ENCODE assay signal across 1 cellular context in genomic region chr12:122206976-122207375, GRCh38.
TF ChIP-seq lines count a peak whose summit lies in the region.

No MANE protein-coding gene starts in this region.

TF ChIP-seq in GM23338, 12 proteins besides CTCF, POLR2A, EP300 and RAD21:
- TF ChIP-seq, protein P1, sequence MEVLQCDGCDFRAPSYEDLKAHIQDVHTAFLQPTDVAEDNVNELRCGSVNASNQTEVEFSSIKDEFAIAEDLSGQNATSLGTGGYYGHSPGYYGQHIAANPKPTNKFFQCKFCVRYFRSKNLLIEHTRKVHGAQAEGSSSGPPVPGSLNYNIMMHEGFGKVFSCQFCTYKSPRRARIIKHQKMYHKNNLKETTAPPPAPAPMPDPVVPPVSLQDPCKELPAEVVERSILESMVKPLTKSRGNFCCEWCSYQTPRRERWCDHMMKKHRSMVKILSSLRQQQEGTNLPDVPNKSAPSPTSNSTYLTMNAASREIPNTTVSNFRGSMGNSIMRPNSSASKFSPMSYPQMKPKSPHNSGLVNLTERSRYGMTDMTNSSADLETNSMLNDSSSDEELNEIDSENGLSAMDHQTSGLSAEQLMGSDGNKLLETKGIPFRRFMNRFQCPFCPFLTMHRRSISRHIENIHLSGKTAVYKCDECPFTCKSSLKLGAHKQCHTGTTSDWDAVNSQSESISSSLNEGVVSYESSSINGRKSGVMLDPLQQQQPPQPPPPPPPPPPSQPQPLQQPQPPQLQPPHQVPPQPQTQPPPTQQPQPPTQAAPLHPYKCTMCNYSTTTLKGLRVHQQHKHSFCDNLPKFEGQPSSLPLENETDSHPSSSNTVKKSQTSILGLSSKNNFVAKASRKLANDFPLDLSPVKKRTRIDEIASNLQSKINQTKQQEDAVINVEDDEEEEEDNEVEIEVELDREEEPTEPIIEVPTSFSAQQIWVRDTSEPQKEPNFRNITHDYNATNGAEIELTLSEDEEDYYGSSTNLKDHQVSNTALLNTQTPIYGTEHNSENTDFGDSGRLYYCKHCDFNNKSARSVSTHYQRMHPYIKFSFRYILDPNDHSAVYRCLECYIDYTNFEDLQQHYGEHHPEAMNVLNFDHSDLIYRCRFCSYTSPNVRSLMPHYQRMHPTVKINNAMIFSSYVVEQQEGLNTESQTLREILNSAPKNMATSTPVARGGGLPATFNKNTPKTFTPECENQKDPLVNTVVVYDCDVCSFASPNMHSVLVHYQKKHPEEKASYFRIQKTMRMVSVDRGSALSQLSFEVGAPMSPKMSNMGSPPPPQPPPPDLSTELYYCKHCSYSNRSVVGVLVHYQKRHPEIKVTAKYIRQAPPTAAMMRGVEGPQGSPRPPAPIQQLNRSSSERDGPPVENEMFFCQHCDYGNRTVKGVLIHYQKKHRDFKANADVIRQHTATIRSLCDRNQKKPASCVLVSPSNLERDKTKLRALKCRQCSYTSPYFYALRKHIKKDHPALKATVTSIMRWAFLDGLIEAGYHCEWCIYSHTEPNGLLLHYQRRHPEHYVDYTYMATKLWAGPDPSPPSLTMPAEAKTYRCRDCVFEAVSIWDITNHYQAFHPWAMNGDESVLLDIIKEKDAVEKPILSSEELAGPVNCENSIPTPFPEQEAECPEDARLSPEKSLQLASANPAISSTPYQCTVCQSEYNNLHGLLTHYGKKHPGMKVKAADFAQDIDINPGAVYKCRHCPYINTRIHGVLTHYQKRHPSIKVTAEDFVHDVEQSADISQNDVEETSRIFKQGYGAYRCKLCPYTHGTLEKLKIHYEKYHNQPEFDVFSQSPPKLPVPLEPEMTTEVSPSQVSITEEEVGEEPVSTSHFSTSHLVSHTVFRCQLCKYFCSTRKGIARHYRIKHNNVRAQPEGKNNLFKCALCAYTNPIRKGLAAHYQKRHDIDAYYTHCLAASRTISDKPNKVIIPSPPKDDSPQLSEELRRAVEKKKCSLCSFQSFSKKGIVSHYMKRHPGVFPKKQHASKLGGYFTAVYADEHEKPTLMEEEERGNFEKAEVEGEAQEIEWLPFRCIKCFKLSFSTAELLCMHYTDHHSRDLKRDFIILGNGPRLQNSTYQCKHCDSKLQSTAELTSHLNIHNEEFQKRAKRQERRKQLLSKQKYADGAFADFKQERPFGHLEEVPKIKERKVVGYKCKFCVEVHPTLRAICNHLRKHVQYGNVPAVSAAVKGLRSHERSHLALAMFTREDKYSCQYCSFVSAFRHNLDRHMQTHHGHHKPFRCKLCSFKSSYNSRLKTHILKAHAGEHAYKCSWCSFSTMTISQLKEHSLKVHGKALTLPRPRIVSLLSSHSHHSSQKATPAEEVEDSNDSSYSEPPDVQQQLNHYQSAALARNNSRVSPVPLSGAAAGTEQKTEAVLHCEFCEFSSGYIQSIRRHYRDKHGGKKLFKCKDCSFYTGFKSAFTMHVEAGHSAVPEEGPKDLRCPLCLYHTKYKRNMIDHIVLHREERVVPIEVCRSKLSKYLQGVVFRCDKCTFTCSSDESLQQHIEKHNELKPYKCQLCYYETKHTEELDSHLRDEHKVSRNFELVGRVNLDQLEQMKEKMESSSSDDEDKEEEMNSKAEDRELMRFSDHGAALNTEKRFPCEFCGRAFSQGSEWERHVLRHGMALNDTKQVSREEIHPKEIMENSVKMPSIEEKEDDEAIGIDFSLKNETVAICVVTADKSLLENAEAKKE (CRISPR knock-in tag; IDR thresholded peaks at IDR 0.05): no peak
- TF ChIP-seq NANOG (IDR thresholded peaks at IDR 0.05; ENCODE audit: borderline replicate concordance) (no peak), ZNF331 (CRISPR knock-in tag; IDR thresholded peaks at IDR 0.05; ENCODE audit: low read depth) (no peak), REST (IDR thresholded peaks at IDR 0.05; ENCODE audit: unreplicated experiment) (no peak), CREB1 (CRISPR knock-in tag; IDR thresholded peaks at IDR 0.05; ENCODE audit: low read depth) (no peak)
